Comparison of ENCODE assay signal across 29 cellular contexts in the genomic region with DNA sequence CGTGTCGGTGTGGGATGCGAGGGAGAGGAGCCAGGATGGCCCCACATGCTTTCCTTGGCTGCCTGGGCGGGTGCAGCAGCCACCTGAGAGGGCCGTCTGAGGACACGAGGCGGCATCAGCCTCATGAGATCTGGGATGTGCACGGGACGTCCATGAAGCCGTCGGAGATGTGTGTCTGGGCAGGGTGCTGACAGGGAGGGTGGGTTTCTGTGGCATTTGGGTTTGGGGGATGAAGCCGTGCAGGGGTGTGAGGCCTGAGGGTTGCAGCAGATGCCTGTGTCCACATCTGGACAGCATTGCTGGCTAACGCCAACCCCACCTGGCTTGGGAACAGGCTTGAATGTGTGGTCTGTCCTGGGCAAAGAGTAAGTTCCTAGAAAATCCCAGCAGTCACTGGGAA.
DNase-seq lines count a peak whose midpoint lies in the region; ATAC-seq and TF ChIP-seq lines count a peak whose summit lies in the region.
"Had no signal": no experiment of that assay in that cellular context is flagged by ENCODE, and none has a peak within 500 bp of the region (broad histone marks: within the 10 kb centered on the region; RNA-seq: fewer than 3 reads in every experiment).

No MANE protein-coding gene starts in this region.

- H3K27ac Mint-ChIP-seq in CD14-positive monocyte = peak overlapping the region in 2 of 7 donors; percentile 11 to 16
- no peak overlapping the region for H3K27ac Mint-ChIP-seq in osteocyte (ENCODE audit: unreplicated experiment)
- H3K27ac Mint-ChIP-seq: naive B cell; T-helper 2 cell treated with Interferon-gamma antibody and Interleukin-4, amounts not matched to agents 5 μg/mL and 100 μg/mL, for 36 hours had no signal

- H3K9me3 Mint-ChIP-seq in CD14-positive monocyte = peaks cover 0 to 5% (median 2%) of the 10 kb centered on the region in 7 donors
- no peaks in the 10 kb centered on the region for H3K9me3 Mint-ChIP-seq in osteocyte (ENCODE audit: unreplicated experiment)
- H3K9me3 Mint-ChIP-seq: T-helper 2 cell treated with Interferon-gamma antibody and Interleukin-4, amounts not matched to agents 5 μg/mL and 100 μg/mL, for 36 hours had no signal

- DNase-seq in CD14-positive monocyte (ENCODE audit: low spot score) (peak; percentile 33), H7 (peak; percentile 45), ecto neural progenitor cell (ENCODE audit: low spot score) (peak; percentile 37), osteocyte (ENCODE audit: extremely low spot score, unreplicated experiment) (peak; percentile 78), NCI-H82 (lab: John Stamatoyannopoulos, UW) (no peak)
- DNase-seq: activated CD4-positive, alpha-beta T cell treated with anti-CD3 and anti-CD28 coated beads, Interleukin-2, amount 50 U/mL, for 48 hours; activated CD4-positive, CD25-positive, alpha-beta regulatory T cell treated with anti-CD3 and anti-CD28 coated beads, Interleukin-2, amount 50 U/mL, for 72 hours; activated gamma-delta T cell; activated T-cell treated with anti-CD3 and anti-CD28 coated beads for 4 hours; central memory CD4-positive, alpha-beta T cell; esophagus squamous epithelium; foreskin keratinocyte; heart left ventricle; midbrain; naive B cell; NCI-H1417 treated with DMSO at 0.1 percent for 48 hours; NCI-H2029 treated with DMSO at 0.1 percent for 48 hours; NCI-H526; ovary; retina; SIG-M5; small intestine; stimulated activated CD4-positive, alpha-beta T cell treated with anti-CD3 and anti-CD28 coated beads, Interleukin-2, amount 100 ng/mL, for 24 hours had no signal

- intact Hi-C loops in CD14-positive monocyte (cut with micrococcal nuclease) = no loop called here

- no peaks in the 10 kb centered on the region for H3K4me1 Mint-ChIP-seq in CD14-positive monocyte
- H3K4me1 Mint-ChIP-seq in osteocyte (ENCODE audit: unreplicated experiment) = no peaks in the 10 kb centered on the region

- H3K4me3 Mint-ChIP-seq in CD14-positive monocyte (no peak overlapping the region), osteocyte (ENCODE audit: unreplicated experiment) (no peak overlapping the region)
- H3K4me3 Mint-ChIP-seq: naive B cell; T-helper 2 cell treated with Interferon-gamma antibody and Interleukin-4, amounts not matched to agents 5 μg/mL and 100 μg/mL, for 36 hours had no signal

- H3K27me3 Mint-ChIP-seq in CD14-positive monocyte (ENCODE audit: low read depth in 3 of 3) = peaks cover 6 to 12% (median 12%) of the 10 kb centered on the region in 3 donors
- no peaks in the 10 kb centered on the region for H3K27me3 Mint-ChIP-seq in osteocyte (ENCODE audit: unreplicated experiment)

- H3K36me3 ChIP-seq in H7 (replicated peaks; ENCODE audit: control insufficient read depth, insufficient read depth, low read length) = no peaks in the 10 kb centered on the region
- H3K36me3 ChIP-seq: adrenal gland; BLaER1 treated with 17β-estradiol and CSF1 and Interleukin-3, amounts not matched to agents 10 nM and 100 nM; esophagus squamous epithelium; heart left ventricle; ovary; tibial artery had no signal

- no peak overlapping the region for H3K4me3 ChIP-seq in H7 (ENCODE audit: insufficient read depth, low read depth, low read length)
- H3K4me3 ChIP-seq: adrenal gland; BLaER1 treated with 17β-estradiol and CSF1 and Interleukin-3, amounts not matched to agents 10 nM and 100 nM; esophagus squamous epithelium; heart left ventricle; ovary; tibial artery had no signal

- no peak for ATAC-seq in HG03520 (IDR thresholded peaks at IDR 0.05; ENCODE audit: unreplicated experiment)
- ATAC-seq in HG03159 (IDR thresholded peaks at IDR 0.05; ENCODE audit: unreplicated experiment) = no peak
- ATAC-seq: foreskin keratinocyte, heart left ventricle had no signal

- TF ChIP-seq CTCF in CD14-positive monocyte (IDR thresholded peaks at IDR 0.05) (no peak), osteocyte (IDR thresholded peaks at IDR 0.05) (no peak)

- no peaks in the 10 kb centered on the region for H3K36me3 Mint-ChIP-seq in CD14-positive monocyte
- H3K36me3 Mint-ChIP-seq in osteocyte (ENCODE audit: unreplicated experiment) = no peaks in the 10 kb centered on the region
- H3K36me3 Mint-ChIP-seq: naive B cell had no signal

- H3K27me3 ChIP-seq in H7 (ENCODE audit: control insufficient read depth, insufficient read depth, low read length) = no peaks in the 10 kb centered on the region
- H3K27me3 ChIP-seq: adrenal gland, foreskin keratinocyte, ovary had no signal
